ENCODE assay signal across 1 cellular context in the genomic region with DNA sequence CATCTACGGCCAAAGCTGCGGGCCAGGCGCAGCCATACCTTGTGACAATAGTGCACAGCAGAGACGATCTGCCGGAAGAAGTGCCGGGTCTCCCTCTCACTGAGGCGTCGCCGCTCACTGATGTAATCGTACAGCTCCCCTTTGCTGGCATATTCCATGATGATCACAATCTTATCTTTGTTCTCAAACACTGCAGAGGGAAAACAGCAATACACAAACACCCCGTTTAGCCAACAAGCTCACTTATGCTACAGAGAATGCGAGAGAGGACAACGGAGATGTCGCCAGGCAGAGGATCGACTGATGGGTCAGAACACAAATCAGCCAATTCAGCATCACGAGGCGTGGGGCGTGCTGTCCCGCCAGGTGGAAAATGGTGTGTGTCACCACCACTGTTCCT.
TF ChIP-seq lines count a peak whose summit lies in the region.

No MANE protein-coding gene starts in this region.

TF ChIP-seq in IMR-90, 13 proteins besides CTCF, POLR2A, EP300 and RAD21:
- TF ChIP-seq CEBPB (IDR thresholded peaks at IDR 0.05; ENCODE audit: low read depth, low read length) (no peak), MXI1 (IDR thresholded peaks at IDR 0.05; ENCODE audit: borderline replicate concordance, low read depth, low read length) (no peak), MAZ (IDR thresholded peaks at IDR 0.05; ENCODE audit: borderline replicate concordance, low read depth, low read length) (no peak)
